ENCODE assay signal across 7 cellular contexts in genomic region chrX:1249101-1249887, GRCh38. TPM values are rescaled to one million over a fixed set of nuclear protein-coding genes. Genes with fewer than 3 reads are reported as not detected.
DNase-seq lines count a peak whose midpoint lies in the region; ATAC-seq lines count a peak whose summit lies in the region.

No MANE protein-coding gene starts in this region.

- peak; percentile 65 for ATAC-seq in HG03139 (IDR thresholded peaks at IDR 0.05; ENCODE audit: unreplicated experiment)
- peak; percentile 70 to 87 for ATAC-seq in left cardiac atrium
- ATAC-seq in GM19395 (IDR thresholded peaks at IDR 0.05; ENCODE audit: unreplicated experiment) = no peak

- peak; percentile 37 for DNase-seq in activated T-cell treated with anti-CD3 and anti-CD28 coated beads, Interleukin-2, amount 50 U/mL, for 1 hour
- peak; percentile 59 for DNase-seq in left cardiac atrium
- DNase-seq in retina = peak; percentile 69
- DNase-seq in MV-4-11 (lab: John Stamatoyannopoulos, UW) = no peak
- DNase-seq in NCI-H1417 treated with DMSO at 0.1 percent for 48 hours (lab: John Stamatoyannopoulos, UW) = no peak

- intact Hi-C loops in left cardiac atrium (cut with DNase I) = no loop called here

RNA-seq across cellular contexts. Expression of gene CSF2RA, which starts 19.3 kb away (rescaled TPM):
- total RNA-seq in left cardiac atrium = 10 to 100 TPM in 1 of 2 donors, 1 to 10 TPM in 1; 4.6 to 14.6 TPM

RNA-seq across cellular contexts. Expression of gene CRLF2, which starts 36.8 kb away (rescaled TPM):
- under 1 TPM in 1 of 2 donors, not detected in 1; 0.12 TPM for total RNA-seq in left cardiac atrium

Comparison
In these comparisons a context has a peak if more than half of its experiments do, and no peak if none do; other contexts are left out.
1. DNase-seq: peak in activated T-cell treated with anti-CD3 and anti-CD28 coated beads, Interleukin-2, amount 50 U/mL, for 1 hour (single experiment), left cardiac atrium (single experiment) and retina (single experiment); none in MV-4-11 (single experiment) and NCI-H1417 treated with DMSO at 0.1 percent for 48 hours (single experiment).